In the genomic region with DNA sequence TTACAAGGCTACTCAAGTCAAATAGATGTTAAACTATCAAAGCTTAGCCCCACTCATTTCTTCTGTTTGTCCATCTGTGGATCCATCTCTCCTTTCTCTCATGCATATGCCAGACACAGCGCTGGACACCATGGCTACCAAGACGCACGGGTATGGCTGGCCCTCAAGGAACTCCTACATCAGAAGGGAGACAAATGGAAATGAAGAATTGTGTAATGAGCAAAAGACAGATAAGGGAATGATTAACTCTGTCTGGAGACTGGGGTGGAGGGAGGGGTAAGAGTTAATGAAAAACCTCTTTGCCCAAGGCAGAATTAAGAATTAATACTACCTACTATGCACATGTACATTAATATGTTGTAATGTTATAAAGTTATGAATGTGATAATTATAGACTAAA, we compare ENCODE assay signal across 20 cellular contexts.
DNase-seq lines count a peak whose midpoint lies in the region; ATAC-seq and FAIRE-seq lines count a peak whose summit lies in the region.
"Had no signal": no experiment of that assay in that cellular context is flagged by ENCODE, and none has a peak within 500 bp of the region (broad histone marks: within the 10 kb centered on the region; RNA-seq: fewer than 3 reads in every experiment).

No MANE protein-coding gene starts in this region.

- in situ Hi-C loops in Caki2 (cut with HindIII; ENCODE audit: low pct_unique_long_range_greater_than_20kb, low sequenced_read_pairs): no loop called here

- H3K36me3 ChIP-seq in mesendoderm (ENCODE audit: control insufficient read depth, insufficient read depth, low read length): no peaks in the 10 kb centered on the region

- no peak overlapping the region for H3K18ac ChIP-seq in mesendoderm (ENCODE audit: low read length)

- no peaks in the 10 kb centered on the region for H3K27me3 ChIP-seq in mesendoderm (ENCODE audit: insufficient read depth, low read length, poor library complexity)

- no peak overlapping the region for H3K27ac ChIP-seq in mesendoderm (ENCODE audit: low read depth, low read length)
- H3K27ac ChIP-seq: 22Rv1, A549, C4-2B had no signal

- DNase-seq in Caki2 (ENCODE audit: low read depth) (peak; percentile 18), mesendoderm (peak; percentile 71), renal cortical epithelial cell (ENCODE audit: low read depth) (peak; percentile 66), NCI-H524 (lab: John Stamatoyannopoulos, UW) (no peak), DMS153 (lab: John Stamatoyannopoulos, UW) (no peak)
- DNase-seq: AML-193; Caco-2; CD4-positive, alpha-beta T cell; DMS53; DND-41; EL; H9 had no signal

- peak; percentile 43 for FAIRE-seq in islet of Langerhans (lab: Jason Lieb, UNC)
- FAIRE-seq: A549, GM12878, GM19239, H1 had no signal

- H2AK5ac ChIP-seq in mesendoderm (ENCODE audit: low read length): no peak overlapping the region

- no CpG with 5 or more reads among the region's 3 CpGs for WGBS in mesendoderm (ENCODE audit: extremely low coverage, insufficient coverage, low lambda C conversion rate)

- H3K4ac ChIP-seq in mesendoderm (ENCODE audit: low read depth, low read length): no peak overlapping the region

- no peak overlapping the region for H4K8ac ChIP-seq in mesendoderm (ENCODE audit: low read depth, low read length)

- ATAC-seq in HG02588 (IDR thresholded peaks at IDR 0.05; ENCODE audit: unreplicated experiment): no peak
- ATAC-seq: A549, GM12878 had no signal

- H3K4me3 ChIP-seq in mesendoderm (ENCODE audit: low read length): no peak overlapping the region
- H3K4me3 ChIP-seq: A549, GM12878 had no signal

- no peak overlapping the region for H3K4me2 ChIP-seq in mesendoderm (ENCODE audit: low read length)
- H3K4me2 ChIP-seq: A549 had no signal

- H2BK120ac ChIP-seq in mesendoderm (ENCODE audit: low read depth, low read length): no peak overlapping the region

- H2BK15ac ChIP-seq in mesendoderm (replicated peaks; ENCODE audit: low read depth): no peak overlapping the region

- no peak overlapping the region for H3K23ac ChIP-seq in mesendoderm (ENCODE audit: low read length)

- peaks cover 3% of the 10 kb centered on the region for H3K4me1 ChIP-seq in mesendoderm (ENCODE audit: control insufficient read depth, low read depth, low read length)

- no peak overlapping the region for H3K56ac ChIP-seq in mesendoderm (ENCODE audit: low read length)

- no peak overlapping the region for H4K5ac ChIP-seq in mesendoderm (ENCODE audit: low read length)

- H2BK5ac ChIP-seq in mesendoderm (ENCODE audit: low read length): no peak overlapping the region

- no peaks in the 10 kb centered on the region for H3K79me2 ChIP-seq in mesendoderm (ENCODE audit: control insufficient read depth, insufficient read depth, low read length)

- no peaks in the 10 kb centered on the region for H3K79me1 ChIP-seq in mesendoderm (ENCODE audit: low read length)

- no peak overlapping the region for H3K9ac ChIP-seq in mesendoderm (ENCODE audit: low read length)

Comparison
In these comparisons a context has a peak if more than half of its experiments do, and no peak if none do; other contexts are left out.
1. DNase-seq: peak in Caki2 (single experiment), mesendoderm (single experiment) and renal cortical epithelial cell (single experiment); none in NCI-H524 (0 of 2) and DMS153 (single experiment).